Comparison of ENCODE assay signal across 8 cellular contexts in the genomic region with DNA sequence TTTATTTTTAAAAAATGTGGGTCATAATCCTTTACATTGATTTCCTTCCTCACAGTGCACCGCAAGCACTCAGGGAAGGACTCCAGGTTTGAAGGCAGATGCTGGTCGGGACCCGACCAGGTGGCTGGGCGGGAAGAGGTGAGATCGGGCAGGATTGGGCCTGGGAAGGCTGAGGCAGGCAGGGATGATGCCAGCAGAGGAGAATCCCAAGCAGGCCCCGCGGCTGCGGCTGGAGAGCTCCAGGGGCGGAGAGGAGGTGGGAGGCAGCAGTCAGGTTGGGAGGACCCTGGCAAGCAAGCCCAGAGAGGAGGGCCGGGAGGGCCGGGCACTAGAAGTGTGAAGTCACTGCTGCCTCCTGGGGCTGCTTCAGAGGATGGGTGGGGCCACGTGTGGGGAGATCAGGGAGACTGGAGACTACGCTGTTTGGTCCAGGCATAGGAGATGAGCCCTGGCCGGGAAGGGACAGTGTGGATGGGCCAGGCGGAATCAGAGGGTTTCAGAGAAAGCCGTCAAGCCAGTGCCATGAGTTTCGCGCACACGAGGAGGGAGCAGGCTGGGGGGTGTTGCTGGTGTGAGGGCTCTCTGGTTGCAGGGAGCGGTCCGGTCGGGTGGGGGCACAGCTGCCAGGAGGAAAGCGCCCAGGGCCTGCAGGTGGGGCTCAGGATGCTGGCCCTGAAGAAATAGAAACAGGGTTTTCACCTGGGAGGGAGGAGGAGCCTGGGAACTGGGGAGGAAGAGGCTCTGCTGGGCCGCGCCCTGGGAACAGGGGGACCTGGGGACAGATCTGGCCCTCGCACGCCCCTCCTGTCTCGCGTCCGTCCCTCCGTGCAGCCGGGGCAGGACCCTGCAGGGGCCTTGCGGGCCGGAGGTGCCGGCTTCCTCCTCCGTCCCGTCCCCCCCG. TPM values are rescaled to one million over a fixed set of nuclear protein-coding genes. Genes with fewer than 3 reads are reported as not detected.
DNase-seq lines count a peak whose midpoint lies in the region; ATAC-seq and TF ChIP-seq lines count a peak whose summit lies in the region.

No MANE protein-coding gene starts in this region.

- ATAC-seq in natural killer cell (peak in 2 of 3 donors; percentile 7 to 25), HG02642 (IDR thresholded peaks at IDR 0.05; ENCODE audit: poor library complexity, unreplicated experiment) (no peak), HG03442 (IDR thresholded peaks at IDR 0.05; ENCODE audit: unreplicated experiment) (no peak)

- H3K4me3 ChIP-seq in BJ (ENCODE audit: low read depth, low read length) (peak overlapping the region; percentile 51), epithelial cell of esophagus (ENCODE audit: low read length) (peak overlapping the region; percentile 26)

- no peaks in the 10 kb centered on the region for H3K36me3 ChIP-seq in BJ (ENCODE audit: control insufficient read depth, insufficient read depth, low read length)

- CTCF ChIA-PET in BJ (lab: Yijun Ruan, JAX) = no interaction called here

- peak overlapping the region in 1 of 2 donors; percentile 68 for H3K27ac Mint-ChIP-seq in natural killer cell

- intact Hi-C loops in natural killer cell (cut with micrococcal nuclease) = no loop called here

- no peak for TF ChIP-seq CTCF in BJ (IDR thresholded peaks at IDR 0.05; ENCODE audit: insufficient read depth, low read depth, low read length)
- TF ChIP-seq CTCF in epithelial cell of esophagus (IDR thresholded peaks at IDR 0.05; ENCODE audit: insufficient read depth, low read depth, low read length, missing control alignments) = no peak
- no peak for TF ChIP-seq CTCF in natural killer cell (IDR thresholded peaks at IDR 0.05)

- H3K27me3 ChIP-seq in BJ (ENCODE audit: control insufficient read depth, insufficient read depth, low read length) = no peaks in the 10 kb centered on the region; the same call in 1 of the 2 replicates

- peaks cover 10% of the 10 kb centered on the region for H3K36me3 Mint-ChIP-seq in natural killer cell

- H3K4me1 Mint-ChIP-seq in natural killer cell = peaks cover 13 to 19% of the 10 kb centered on the region in 2 donors

- POLR2A ChIA-PET in BJ (lab: Charles Lee) = no interaction called here

- H3K9me3 Mint-ChIP-seq in natural killer cell = peaks cover 0 to 5% of the 10 kb centered on the region in 2 donors

- no peak for DNase-seq in BJ (ENCODE audit: low read depth)
- peak; percentile 68 for DNase-seq in NCI-H226
- peak; percentile 84 for DNase-seq in epithelial cell of esophagus (ENCODE audit: low read depth)
- no peak for DNase-seq in natural killer cell
- DNase-seq in HCEC 1CT = no peak
- DNase-seq in amniotic stem cell (lab: John Stamatoyannopoulos, UW) = no peak

- H3K4me3 Mint-ChIP-seq in natural killer cell = peak overlapping the region; percentile 87

- H3K27me3 Mint-ChIP-seq in natural killer cell (ENCODE audit: low read depth in 2 of 2) = peaks cover 57 to 61% of the 10 kb centered on the region in 2 donors

RNA-seq across cellular contexts. Expression of a gene that starts 0.9 kb away (rescaled TPM):
- 50.5 and 99.7 TPM in 2 replicates for polyA plus RNA-seq in BJ (2011; rRNA removed)
- polyA minus RNA-seq in BJ (2011; rRNA and poly(A)+ RNA removed) = 13.6 and 20.9 TPM in 2 replicates
- 10 to 100 TPM; 12.3 to 22.3 (median 12.7) TPM for total RNA-seq in natural killer cell

Comparison
In these comparisons a context has a peak if more than half of its experiments do, and no peak if none do; other contexts are left out.
1. DNase-seq: peak in NCI-H226 (single experiment) and epithelial cell of esophagus (single experiment); none in BJ (single experiment), natural killer cell (single experiment), HCEC 1CT (single experiment) and amniotic stem cell (single experiment).
2. ATAC-seq: peak in natural killer cell (2 of 3); none in HG02642 (single experiment) and HG03442 (single experiment).